In the genomic region with DNA sequence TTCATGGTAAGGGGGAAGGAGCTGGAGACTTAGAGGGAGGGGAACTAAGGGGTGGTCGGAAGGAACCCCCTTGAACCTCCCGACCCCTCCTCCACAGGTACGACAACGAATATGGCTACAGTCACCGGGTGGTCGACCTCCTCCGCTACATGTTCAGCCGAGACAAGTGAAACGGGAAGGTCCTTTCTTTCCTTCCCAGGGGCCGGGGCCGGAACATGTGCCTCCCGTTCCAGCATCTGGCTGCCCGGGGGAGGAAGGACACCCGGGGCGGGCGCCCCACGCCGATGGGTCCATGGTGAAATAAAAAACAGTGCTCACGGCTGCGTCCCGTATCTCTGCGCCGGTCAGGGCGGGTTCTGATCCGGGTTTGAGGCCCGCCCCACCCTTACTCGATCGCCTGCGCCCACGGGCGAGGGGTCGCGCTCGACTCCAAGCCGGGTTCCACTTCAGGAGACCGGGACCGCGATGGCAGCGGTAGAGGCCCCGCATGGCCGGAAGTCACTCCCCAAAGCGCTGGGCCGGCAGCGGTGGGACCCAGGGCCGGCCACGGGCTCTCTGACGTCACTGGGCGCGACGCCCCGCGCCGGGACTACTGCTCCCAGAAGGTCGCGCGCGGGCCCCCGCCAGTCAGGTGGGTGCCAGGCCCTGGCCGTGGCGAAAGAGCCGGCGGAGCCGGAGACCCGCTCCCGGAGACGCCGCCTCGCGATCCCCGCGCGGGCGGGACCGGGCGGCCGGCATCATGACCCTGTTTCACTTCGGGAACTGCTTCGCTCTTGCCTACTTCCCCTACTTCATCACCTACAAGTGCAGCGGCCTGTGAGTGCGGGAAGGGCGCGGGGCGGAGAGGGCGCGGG, we compare ENCODE assay signal across 1 cellular context.
TF ChIP-seq lines count a peak whose summit lies in the region.

A gene with protein sequence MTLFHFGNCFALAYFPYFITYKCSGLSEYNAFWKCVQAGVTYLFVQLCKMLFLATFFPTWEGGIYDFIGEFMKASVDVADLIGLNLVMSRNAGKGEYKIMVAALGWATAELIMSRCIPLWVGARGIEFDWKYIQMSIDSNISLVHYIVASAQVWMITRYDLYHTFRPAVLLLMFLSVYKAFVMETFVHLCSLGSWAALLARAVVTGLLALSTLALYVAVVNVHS (plus strand): TSS at position 626 of the 854 bp plus-strand sequence. CDS start 114 bp downstream, at position 740.

TF ChIP-seq in K562, 482 proteins besides CTCF, POLR2A, EP300 and RAD21 (continued from another document and continues in another):
- TF ChIP-seq, protein P1, sequence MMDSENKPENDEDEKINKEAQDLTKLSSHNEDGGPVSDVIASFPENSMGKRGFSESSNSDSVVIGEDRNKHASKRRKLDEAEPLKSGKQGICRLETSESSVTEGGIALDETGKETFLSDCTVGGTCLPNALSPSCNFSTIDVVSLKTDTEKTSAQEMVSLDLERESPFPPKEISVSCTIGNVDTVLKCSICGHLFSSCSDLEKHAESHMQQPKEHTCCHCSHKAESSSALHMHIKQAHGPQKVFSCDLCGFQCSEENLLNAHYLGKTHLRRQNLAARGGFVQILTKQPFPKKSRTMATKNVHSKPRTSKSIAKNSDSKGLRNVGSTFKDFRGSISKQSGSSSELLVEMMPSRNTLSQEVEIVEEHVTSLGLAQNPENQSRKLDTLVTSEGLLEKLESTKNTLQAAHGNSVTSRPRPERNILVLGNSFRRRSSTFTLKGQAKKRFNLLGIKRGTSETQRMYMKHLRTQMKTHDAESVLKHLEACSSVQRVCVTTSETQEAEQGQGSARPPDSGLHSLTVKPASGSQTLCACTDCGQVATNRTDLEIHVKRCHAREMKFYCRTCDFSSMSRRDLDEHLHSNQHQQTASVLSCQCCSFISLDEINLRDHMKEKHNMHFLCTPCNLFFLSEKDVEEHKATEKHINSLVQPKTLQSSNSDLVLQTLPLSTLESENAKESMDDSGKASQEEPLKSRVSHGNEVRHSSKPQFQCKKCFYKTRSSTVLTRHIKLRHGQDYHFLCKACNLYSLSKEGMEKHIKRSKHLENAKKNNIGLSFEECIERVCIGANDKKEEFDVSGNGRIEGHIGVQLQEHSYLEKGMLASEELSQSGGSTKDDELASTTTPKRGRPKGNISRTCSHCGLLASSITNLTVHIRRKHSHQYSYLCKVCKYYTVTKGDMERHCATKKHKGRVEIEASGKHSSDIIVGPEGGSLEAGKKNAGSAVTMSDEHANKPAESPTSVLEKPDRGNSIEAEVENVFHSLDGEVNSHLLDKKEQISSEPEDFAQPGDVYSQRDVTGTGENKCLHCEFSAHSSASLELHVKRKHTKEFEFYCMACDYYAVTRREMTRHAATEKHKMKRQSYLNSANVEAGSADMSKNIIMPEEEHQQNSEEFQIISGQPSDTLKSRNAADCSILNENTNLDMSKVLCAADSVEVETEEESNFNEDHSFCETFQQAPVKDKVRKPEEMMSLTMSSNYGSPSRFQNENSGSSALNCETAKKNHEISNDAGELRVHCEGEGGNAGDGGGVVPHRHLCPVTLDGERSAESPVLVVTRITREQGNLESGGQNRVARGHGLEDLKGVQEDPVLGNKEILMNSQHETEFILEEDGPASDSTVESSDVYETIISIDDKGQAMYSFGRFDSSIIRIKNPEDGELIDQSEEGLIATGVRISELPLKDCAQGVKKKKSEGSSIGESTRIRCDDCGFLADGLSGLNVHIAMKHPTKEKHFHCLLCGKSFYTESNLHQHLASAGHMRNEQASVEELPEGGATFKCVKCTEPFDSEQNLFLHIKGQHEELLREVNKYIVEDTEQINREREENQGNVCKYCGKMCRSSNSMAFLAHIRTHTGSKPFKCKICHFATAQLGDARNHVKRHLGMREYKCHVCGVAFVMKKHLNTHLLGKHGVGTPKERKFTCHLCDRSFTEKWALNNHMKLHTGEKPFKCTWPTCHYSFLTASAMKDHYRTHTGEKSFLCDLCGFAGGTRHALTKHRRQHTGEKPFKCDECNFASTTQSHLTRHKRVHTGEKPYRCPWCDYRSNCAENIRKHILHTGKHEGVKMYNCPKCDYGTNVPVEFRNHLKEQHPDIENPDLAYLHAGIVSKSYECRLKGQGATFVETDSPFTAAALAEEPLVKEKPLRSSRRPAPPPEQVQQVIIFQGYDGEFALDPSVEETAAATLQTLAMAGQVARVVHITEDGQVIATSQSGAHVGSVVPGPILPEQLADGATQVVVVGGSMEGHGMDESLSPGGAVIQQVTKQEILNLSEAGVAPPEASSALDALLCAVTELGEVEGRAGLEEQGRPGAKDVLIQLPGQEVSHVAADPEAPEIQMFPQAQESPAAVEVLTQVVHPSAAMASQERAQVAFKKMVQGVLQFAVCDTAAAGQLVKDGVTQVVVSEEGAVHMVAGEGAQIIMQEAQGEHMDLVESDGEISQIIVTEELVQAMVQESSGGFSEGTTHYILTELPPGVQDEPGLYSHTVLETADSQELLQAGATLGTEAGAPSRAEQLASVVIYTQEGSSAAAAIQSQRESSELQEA (IDR thresholded peaks at IDR 0.05; ENCODE audit: low read depth) = no peak
- no peak for TF ChIP-seq RFX7 (CRISPR knock-in tag; IDR thresholded peaks at IDR 0.05)
- no peak for TF ChIP-seq HMG20B (CRISPR knock-in tag; IDR thresholded peaks at IDR 0.05)
- TF ChIP-seq, protein P2, sequence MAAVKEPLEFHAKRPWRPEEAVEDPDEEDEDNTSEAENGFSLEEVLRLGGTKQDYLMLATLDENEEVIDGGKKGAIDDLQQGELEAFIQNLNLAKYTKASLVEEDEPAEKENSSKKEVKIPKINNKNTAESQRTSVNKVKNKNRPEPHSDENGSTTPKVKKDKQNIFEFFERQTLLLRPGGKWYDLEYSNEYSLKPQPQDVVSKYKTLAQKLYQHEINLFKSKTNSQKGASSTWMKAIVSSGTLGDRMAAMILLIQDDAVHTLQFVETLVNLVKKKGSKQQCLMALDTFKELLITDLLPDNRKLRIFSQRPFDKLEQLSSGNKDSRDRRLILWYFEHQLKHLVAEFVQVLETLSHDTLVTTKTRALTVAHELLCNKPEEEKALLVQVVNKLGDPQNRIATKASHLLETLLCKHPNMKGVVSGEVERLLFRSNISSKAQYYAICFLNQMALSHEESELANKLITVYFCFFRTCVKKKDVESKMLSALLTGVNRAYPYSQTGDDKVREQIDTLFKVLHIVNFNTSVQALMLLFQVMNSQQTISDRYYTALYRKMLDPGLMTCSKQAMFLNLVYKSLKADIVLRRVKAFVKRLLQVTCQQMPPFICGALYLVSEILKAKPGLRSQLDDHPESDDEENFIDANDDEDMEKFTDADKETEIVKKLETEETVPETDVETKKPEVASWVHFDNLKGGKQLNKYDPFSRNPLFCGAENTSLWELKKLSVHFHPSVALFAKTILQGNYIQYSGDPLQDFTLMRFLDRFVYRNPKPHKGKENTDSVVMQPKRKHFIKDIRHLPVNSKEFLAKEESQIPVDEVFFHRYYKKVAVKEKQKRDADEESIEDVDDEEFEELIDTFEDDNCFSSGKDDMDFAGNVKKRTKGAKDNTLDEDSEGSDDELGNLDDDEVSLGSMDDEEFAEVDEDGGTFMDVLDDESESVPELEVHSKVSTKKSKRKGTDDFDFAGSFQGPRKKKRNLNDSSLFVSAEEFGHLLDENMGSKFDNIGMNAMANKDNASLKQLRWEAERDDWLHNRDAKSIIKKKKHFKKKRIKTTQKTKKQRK (IDR thresholded peaks at IDR 0.05; ENCODE audit: borderline replicate concordance, low read depth, low read length) = no peak
- no peak for TF ChIP-seq RFX1 (IDR thresholded peaks at IDR 0.05)
- TF ChIP-seq CREB1 (IDR thresholded peaks at IDR 0.05) = peak; percentile 96
- TF ChIP-seq CREB1 (CRISPR knock-in tag; IDR thresholded peaks at IDR 0.05) = peak; percentile 98
- no peak for TF ChIP-seq LARP7 (IDR thresholded peaks at IDR 0.05)
- TF ChIP-seq, protein P3, sequence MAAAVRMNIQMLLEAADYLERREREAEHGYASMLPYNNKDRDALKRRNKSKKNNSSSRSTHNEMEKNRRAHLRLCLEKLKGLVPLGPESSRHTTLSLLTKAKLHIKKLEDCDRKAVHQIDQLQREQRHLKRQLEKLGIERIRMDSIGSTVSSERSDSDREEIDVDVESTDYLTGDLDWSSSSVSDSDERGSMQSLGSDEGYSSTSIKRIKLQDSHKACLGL (CRISPR knock-in tag; IDR thresholded peaks at IDR 0.05; ENCODE audit: borderline replicate concordance, poor library complexity, severe bottlenecking) = peak; percentile 52
- TF ChIP-seq MYNN (IDR thresholded peaks at IDR 0.05) = no peak
- no peak for TF ChIP-seq MYNN (CRISPR knock-in tag; IDR thresholded peaks at IDR 0.05)
- TF ChIP-seq ZNF184 (CRISPR knock-in tag; IDR thresholded peaks at IDR 0.05) = no peak
- TF ChIP-seq, protein P4, sequence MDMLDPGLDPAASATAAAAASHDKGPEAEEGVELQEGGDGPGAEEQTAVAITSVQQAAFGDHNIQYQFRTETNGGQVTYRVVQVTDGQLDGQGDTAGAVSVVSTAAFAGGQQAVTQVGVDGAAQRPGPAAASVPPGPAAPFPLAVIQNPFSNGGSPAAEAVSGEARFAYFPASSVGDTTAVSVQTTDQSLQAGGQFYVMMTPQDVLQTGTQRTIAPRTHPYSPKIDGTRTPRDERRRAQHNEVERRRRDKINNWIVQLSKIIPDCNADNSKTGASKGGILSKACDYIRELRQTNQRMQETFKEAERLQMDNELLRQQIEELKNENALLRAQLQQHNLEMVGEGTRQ (CRISPR knock-in tag; IDR thresholded peaks at IDR 0.05) = peak; percentile 84
- TF ChIP-seq TAL1 (IDR thresholded peaks at IDR 0.05) = no peak
- no peak for TF ChIP-seq BCL6 (CRISPR knock-in tag; IDR thresholded peaks at IDR 0.05)
- TF ChIP-seq, protein P5, sequence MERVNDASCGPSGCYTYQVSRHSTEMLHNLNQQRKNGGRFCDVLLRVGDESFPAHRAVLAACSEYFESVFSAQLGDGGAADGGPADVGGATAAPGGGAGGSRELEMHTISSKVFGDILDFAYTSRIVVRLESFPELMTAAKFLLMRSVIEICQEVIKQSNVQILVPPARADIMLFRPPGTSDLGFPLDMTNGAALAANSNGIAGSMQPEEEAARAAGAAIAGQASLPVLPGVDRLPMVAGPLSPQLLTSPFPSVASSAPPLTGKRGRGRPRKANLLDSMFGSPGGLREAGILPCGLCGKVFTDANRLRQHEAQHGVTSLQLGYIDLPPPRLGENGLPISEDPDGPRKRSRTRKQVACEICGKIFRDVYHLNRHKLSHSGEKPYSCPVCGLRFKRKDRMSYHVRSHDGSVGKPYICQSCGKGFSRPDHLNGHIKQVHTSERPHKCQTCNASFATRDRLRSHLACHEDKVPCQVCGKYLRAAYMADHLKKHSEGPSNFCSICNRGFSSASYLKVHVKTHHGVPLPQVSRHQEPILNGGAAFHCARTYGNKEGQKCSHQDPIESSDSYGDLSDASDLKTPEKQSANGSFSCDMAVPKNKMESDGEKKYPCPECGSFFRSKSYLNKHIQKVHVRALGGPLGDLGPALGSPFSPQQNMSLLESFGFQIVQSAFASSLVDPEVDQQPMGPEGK (CRISPR knock-in tag; IDR thresholded peaks at IDR 0.05; ENCODE audit: borderline replicate concordance) = no peak
- 0 out of 2 replicates have a peak, but pooled peaks have one; percentile 48 for TF ChIP-seq ELF4 (CRISPR knock-in tag; IDR thresholded peaks at IDR 0.05)
- TF ChIP-seq ETV5 (CRISPR knock-in tag; IDR thresholded peaks at IDR 0.05; ENCODE audit: low read depth) = peak; percentile 84
- no peak for TF ChIP-seq ZNF57 (CRISPR knock-in tag; IDR thresholded peaks at IDR 0.05)
- TF ChIP-seq, protein P6, sequence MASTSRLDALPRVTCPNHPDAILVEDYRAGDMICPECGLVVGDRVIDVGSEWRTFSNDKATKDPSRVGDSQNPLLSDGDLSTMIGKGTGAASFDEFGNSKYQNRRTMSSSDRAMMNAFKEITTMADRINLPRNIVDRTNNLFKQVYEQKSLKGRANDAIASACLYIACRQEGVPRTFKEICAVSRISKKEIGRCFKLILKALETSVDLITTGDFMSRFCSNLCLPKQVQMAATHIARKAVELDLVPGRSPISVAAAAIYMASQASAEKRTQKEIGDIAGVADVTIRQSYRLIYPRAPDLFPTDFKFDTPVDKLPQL (IDR thresholded peaks at IDR 0.05; ENCODE audit: extremely low read depth, insufficient read length) = no peak
- no peak for TF ChIP-seq NR1H2 (CRISPR knock-in tag; IDR thresholded peaks at IDR 0.05)
- TF ChIP-seq ZFX (CRISPR knock-in tag; IDR thresholded peaks at IDR 0.05) = peak; percentile 95
- no peak for TF ChIP-seq NCOA4 (IDR thresholded peaks at IDR 0.05; ENCODE audit: partially characterized antibody)
- TF ChIP-seq ZNF764 (CRISPR knock-in tag; IDR thresholded peaks at IDR 0.05; ENCODE audit: low read depth) = no peak
- TF ChIP-seq ZNF644 (tag; IDR thresholded peaks at IDR 0.05; ENCODE audit: low read depth) = no peak
- TF ChIP-seq SNIP1 (IDR thresholded peaks at IDR 0.05; ENCODE audit: low read depth) = no peak
- TF ChIP-seq ZNF174 (CRISPR knock-in tag; IDR thresholded peaks at IDR 0.05) = no peak
- TF ChIP-seq ARID2 (IDR thresholded peaks at IDR 0.05) = no peak
- no peak for TF ChIP-seq MECOM (CRISPR knock-in tag; IDR thresholded peaks at IDR 0.05)
- TF ChIP-seq, protein P7, sequence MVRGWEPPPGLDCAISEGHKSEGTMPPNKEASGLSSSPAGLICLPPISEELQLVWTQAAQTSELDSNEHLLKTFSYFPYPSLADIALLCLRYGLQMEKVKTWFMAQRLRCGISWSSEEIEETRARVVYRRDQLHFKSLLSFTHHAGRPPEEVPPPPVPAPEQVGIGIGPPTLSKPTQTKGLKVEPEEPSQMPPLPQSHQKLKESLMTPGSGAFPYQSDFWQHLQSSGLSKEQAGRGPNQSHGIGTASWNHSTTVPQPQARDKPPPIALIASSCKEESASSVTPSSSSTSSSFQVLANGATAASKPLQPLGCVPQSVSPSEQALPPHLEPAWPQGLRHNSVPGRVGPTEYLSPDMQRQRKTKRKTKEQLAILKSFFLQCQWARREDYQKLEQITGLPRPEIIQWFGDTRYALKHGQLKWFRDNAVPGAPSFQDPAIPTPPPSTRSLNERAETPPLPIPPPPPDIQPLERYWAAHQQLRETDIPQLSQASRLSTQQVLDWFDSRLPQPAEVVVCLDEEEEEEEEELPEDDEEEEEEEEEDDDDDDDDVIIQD (CRISPR knock-in tag; IDR thresholded peaks at IDR 0.05) = 0 out of 2 replicates have a peak, but pooled peaks have one; percentile 7
- no peak for TF ChIP-seq TSC22D4 (tag; IDR thresholded peaks at IDR 0.05)
- TF ChIP-seq, protein P8, sequence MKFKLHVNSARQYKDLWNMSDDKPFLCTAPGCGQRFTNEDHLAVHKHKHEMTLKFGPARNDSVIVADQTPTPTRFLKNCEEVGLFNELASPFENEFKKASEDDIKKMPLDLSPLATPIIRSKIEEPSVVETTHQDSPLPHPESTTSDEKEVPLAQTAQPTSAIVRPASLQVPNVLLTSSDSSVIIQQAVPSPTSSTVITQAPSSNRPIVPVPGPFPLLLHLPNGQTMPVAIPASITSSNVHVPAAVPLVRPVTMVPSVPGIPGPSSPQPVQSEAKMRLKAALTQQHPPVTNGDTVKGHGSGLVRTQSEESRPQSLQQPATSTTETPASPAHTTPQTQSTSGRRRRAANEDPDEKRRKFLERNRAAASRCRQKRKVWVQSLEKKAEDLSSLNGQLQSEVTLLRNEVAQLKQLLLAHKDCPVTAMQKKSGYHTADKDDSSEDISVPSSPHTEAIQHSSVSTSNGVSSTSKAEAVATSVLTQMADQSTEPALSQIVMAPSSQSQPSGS (CRISPR knock-in tag; IDR thresholded peaks at IDR 0.05) = no peak
- TF ChIP-seq ESRRB (CRISPR knock-in tag; IDR thresholded peaks at IDR 0.05; ENCODE audit: borderline replicate concordance) = no peak
- no peak for TF ChIP-seq HDAC3 (IDR thresholded peaks at IDR 0.05; ENCODE audit: borderline replicate concordance, partially characterized antibody)
- no peak for TF ChIP-seq FOXK1 (CRISPR knock-in tag; IDR thresholded peaks at IDR 0.05; ENCODE audit: borderline replicate concordance)
- TF ChIP-seq TAF9B (IDR thresholded peaks at IDR 0.05; ENCODE audit: partially characterized antibody) = peak; percentile 59
